1 cellular context compared by ENCODE assay signal in genomic region chr18:36375118-36375517, GRCh38.
TF ChIP-seq lines count a peak whose summit lies in the region.

No MANE protein-coding gene starts in this region.

TF ChIP-seq in IMR-90, 13 proteins besides CTCF, POLR2A, EP300 and RAD21 (continued from another document):
- TF ChIP-seq USF2 (IDR thresholded peaks at IDR 0.05; ENCODE audit: low read depth, low read length) = no peak
- TF ChIP-seq RCOR1 (IDR thresholded peaks at IDR 0.05; ENCODE audit: insufficient replicate concordance, low read length) = no peak
